ENCODE assay signal across 1 cellular context in the genomic region with DNA sequence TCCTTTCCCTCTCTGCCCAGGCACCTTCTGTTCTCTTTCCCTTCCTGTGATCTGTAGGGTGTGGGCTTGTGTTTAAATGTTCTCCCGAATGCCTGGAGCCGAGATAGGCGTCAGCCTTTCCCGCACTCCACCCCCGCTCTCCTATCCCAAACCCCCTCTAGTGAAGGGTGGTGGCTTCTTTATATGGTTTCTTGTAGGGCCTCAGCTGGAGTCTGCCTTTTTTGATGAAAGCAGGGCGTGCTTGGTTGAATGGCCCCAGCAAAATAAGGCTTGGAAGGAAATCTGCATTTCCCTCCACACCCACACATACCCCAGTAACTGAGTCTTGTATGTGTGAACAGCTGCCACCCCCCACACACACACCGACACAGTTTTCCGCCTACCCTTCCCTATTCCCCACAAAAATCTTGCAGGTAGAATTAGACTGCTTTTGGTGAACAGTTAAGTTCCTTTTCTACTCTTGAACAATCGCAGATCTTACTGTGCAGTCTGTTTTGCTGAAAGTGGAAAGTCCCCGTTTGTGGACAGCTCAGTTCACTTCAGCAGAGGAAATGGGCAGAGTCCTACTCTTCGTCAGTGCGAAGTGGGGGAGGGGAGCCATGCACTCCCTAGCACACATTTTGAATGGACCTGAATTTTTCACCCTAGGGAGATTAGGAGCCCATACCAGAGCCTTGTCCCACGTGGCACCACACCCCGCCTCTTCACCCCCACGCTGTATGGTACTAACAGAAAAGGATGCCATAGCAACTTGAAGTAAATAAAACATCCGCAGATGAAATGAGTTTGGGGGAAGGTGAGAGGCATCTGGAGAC.
TF ChIP-seq lines count a peak whose summit lies in the region.

No MANE protein-coding gene starts in this region.

TF ChIP-seq in neural cell, 6 proteins besides CTCF, POLR2A, EP300 and RAD21 (continued from another document):
- TF ChIP-seq, protein P1, sequence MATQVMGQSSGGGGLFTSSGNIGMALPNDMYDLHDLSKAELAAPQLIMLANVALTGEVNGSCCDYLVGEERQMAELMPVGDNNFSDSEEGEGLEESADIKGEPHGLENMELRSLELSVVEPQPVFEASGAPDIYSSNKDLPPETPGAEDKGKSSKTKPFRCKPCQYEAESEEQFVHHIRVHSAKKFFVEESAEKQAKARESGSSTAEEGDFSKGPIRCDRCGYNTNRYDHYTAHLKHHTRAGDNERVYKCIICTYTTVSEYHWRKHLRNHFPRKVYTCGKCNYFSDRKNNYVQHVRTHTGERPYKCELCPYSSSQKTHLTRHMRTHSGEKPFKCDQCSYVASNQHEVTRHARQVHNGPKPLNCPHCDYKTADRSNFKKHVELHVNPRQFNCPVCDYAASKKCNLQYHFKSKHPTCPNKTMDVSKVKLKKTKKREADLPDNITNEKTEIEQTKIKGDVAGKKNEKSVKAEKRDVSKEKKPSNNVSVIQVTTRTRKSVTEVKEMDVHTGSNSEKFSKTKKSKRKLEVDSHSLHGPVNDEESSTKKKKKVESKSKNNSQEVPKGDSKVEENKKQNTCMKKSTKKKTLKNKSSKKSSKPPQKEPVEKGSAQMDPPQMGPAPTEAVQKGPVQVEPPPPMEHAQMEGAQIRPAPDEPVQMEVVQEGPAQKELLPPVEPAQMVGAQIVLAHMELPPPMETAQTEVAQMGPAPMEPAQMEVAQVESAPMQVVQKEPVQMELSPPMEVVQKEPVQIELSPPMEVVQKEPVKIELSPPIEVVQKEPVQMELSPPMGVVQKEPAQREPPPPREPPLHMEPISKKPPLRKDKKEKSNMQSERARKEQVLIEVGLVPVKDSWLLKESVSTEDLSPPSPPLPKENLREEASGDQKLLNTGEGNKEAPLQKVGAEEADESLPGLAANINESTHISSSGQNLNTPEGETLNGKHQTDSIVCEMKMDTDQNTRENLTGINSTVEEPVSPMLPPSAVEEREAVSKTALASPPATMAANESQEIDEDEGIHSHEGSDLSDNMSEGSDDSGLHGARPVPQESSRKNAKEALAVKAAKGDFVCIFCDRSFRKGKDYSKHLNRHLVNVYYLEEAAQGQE (IDR thresholded peaks at IDR 0.05; ENCODE audit: borderline replicate concordance): no peak
- TF ChIP-seq SMC3 (conservative IDR thresholded peaks at IDR 0.05; ENCODE audit: poor library complexity): no peak
- TF ChIP-seq POLR2AphosphoS5 (IDR thresholded peaks at IDR 0.05): no peak
- no peak for TF ChIP-seq EZH2 (IDR thresholded peaks at IDR 0.05; ENCODE audit: borderline replicate concordance, insufficient read depth, low read length, poor library complexity, severe bottlenecking)
